ENCODE assay signal across 1 cellular context in genomic region chr1:235008239-235008638, GRCh38.
TF ChIP-seq lines count a peak whose summit lies in the region.

No MANE protein-coding gene starts in this region.

TF ChIP-seq in endothelial cell of umbilical vein, 7 proteins besides CTCF, POLR2A, EP300 and RAD21 (continued from another document):
- TF ChIP-seq MYC (IDR thresholded peaks at IDR 0.05; ENCODE audit: low read depth, low read length) = no peak
TF ChIP-seq in endothelial cell of umbilical vein: peak in this region for 3.
